22 cellular contexts compared by ENCODE assay signal in the genomic region with DNA sequence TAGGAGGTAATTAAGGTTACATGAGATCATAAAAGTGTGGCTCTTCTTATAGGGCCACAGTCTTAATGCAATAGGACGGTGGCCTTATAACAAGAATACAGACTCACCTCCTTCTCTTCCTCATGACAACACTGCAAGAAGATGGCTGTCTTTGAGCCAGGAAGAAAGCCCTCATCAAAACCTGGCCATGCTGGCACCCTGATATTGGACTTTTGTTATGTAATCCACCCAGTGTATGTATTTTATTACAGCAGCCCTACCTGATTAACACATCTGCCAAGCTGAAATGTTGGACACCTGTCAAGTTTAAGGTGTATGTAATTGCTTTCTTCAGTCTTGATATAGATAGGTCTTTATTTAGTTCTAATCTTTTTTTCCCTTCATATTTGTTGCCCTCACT.
A peak's percentile ranks its signal among the peaks of the same experiment; 100 is the strongest.
DNase-seq lines count a peak whose midpoint lies in the region; ATAC-seq, FAIRE-seq and TF ChIP-seq lines count a peak whose summit lies in the region.
"Had no signal": no experiment of that assay in that cellular context is flagged by ENCODE, and none has a peak within 500 bp of the region (broad histone marks: within the 10 kb centered on the region; RNA-seq: fewer than 3 reads in every experiment).

No MANE protein-coding gene starts in this region.

- TF ChIP-seq CTCF in chondrocyte (IDR thresholded peaks at IDR 0.05) = no peak
- no peak for TF ChIP-seq CTCF in RWPE1 (conservative IDR thresholded peaks at IDR 0.05; ENCODE audit: low read depth)

- H3K9me3 ChIP-seq in small intestine (ENCODE audit: control insufficient read depth, low read depth) = no peaks in the 10 kb centered on the region
- H3K9me3 ChIP-seq: Caco-2 had no signal

- CTCF ChIA-PET in RWPE1 (lab: Yijun Ruan, JAX) = no interaction called here

- 65 to 90% (median 77%) methylated on average over 1 of the region's 1 CpG for WGBS in small intestine, 3 donors

- H3K4me3 Mint-ChIP-seq in chondrocyte (ENCODE audit: unreplicated experiment) = no peak overlapping the region
- H3K4me3 Mint-ChIP-seq: B cell; CD4-positive, alpha-beta T cell; CD8-positive, alpha-beta T cell had no signal

- FAIRE-seq in small intestine (lab: Jason Lieb, UNC) = no peak
- FAIRE-seq: A549, D721Med, G401.6, GM12891 had no signal

- H3K27me3 Mint-ChIP-seq in chondrocyte (ENCODE audit: low read depth) = no peaks in the 10 kb centered on the region
- H3K27me3 Mint-ChIP-seq: B cell; CD4-positive, alpha-beta T cell had no signal

- H3K36me3 Mint-ChIP-seq in chondrocyte (ENCODE audit: low read depth) = peaks cover 7% of the 10 kb centered on the region

- no peak overlapping the region for H3K4me3 ChIP-seq in small intestine (ENCODE audit: low read depth in 1 of 2, low read length in 2 of 2)
- H3K4me3 ChIP-seq: A549; BLaER1 treated with 17β-estradiol and CSF1 and Interleukin-3, amounts not matched to agents 10 nM and 100 nM had no signal

- H3K27ac ChIP-seq in small intestine (ENCODE audit: low read depth in 1 of 2, low read length in 1 of 2) = no peak overlapping the region
- no peak overlapping the region for H3K27ac ChIP-seq in RWPE1
- H3K27ac ChIP-seq: 22Rv1; A549; BLaER1 treated with 17β-estradiol and CSF1 and Interleukin-3, amounts not matched to agents 10 nM and 100 nM; C4-2B had no signal

- H3K4me1 Mint-ChIP-seq in chondrocyte (ENCODE audit: low read depth) = no peaks in the 10 kb centered on the region
- H3K4me1 Mint-ChIP-seq: B cell had no signal

- DNase-seq in NCI-H2171 treated with DMSO at 0.1 percent for 48 hours (lab: John Stamatoyannopoulos, UW) (peak; percentile 29), NCI-H2171 (lab: John Stamatoyannopoulos, UW) (no peak), left colon (no peak), small intestine (peak; percentile 36), chondrocyte (ENCODE audit: low spot score) (no peak), RWPE1 (ENCODE audit: low spot score) (no peak)
- DNase-seq: AML-193; Caco-2; Calu3; CD4-positive, alpha-beta T cell; CD8-positive, alpha-beta T cell; DMS79 treated with DMSO at 0.1 percent for 48 hours; GF-D8 had no signal

- no peaks in the 10 kb centered on the region for H3K27me3 ChIP-seq in small intestine (ENCODE audit: control insufficient read depth in 2 of 2, insufficient read depth in 2 of 2, low read length in 2 of 2)
- H3K27me3 ChIP-seq: BLaER1 treated with 17β-estradiol and CSF1 and Interleukin-3, amounts not matched to agents 10 nM and 100 nM had no signal

- peaks cover 13% of the 10 kb centered on the region for H3K9me3 Mint-ChIP-seq in chondrocyte (ENCODE audit: low read depth)

- ATAC-seq in left colon = peak; percentile 48
- no peak for ATAC-seq in GM21723 (IDR thresholded peaks at IDR 0.05; ENCODE audit: unreplicated experiment)
- ATAC-seq: A549; CD8-positive, alpha-beta T cell had no signal

- H3K36me3 ChIP-seq in small intestine (ENCODE audit: control insufficient read depth in 2 of 2, insufficient read depth in 2 of 2, low read length in 2 of 2) = no peaks in the 10 kb centered on the region
- H3K36me3 ChIP-seq: BLaER1 treated with 17β-estradiol and CSF1 and Interleukin-3, amounts not matched to agents 10 nM and 100 nM had no signal

- no peaks in the 10 kb centered on the region for H3K4me1 ChIP-seq in small intestine (ENCODE audit: control insufficient read depth in 2 of 2, insufficient read depth in 1 of 2, low read depth in 1 of 2, low read length in 1 of 2)
- H3K4me1 ChIP-seq: A549; BLaER1 treated with 17β-estradiol and CSF1 and Interleukin-3, amounts not matched to agents 10 nM and 100 nM; Caco-2 had no signal

- intact Hi-C loops in left colon (cut with DNase I, micrococcal nuclease) = no loop called here

- POLR2A ChIA-PET in RWPE1 (lab: Yijun Ruan, JAX; ENCODE audit: low non-redundant PET) = no interaction called here

- H3K27ac Mint-ChIP-seq in chondrocyte (ENCODE audit: unreplicated experiment) = no peak overlapping the region
- H3K27ac Mint-ChIP-seq: B cell; CD4-positive, alpha-beta T cell; CD8-positive, alpha-beta T cell had no signal

Comparison
In these comparisons a context has a peak if more than half of its experiments do, and no peak if none do; other contexts are left out.
1. DNase-seq: peak in NCI-H2171 treated with DMSO at 0.1 percent for 48 hours (single experiment) and small intestine (single experiment); none in NCI-H2171 (single experiment), left colon (0 of 2), chondrocyte (single experiment) and RWPE1 (single experiment).